Comparison of ENCODE assay signal across 16 cellular contexts in genomic region chr22:47203554-47203991, GRCh38.
"Had no signal": no experiment of that assay in that cellular context is flagged by ENCODE, and none has a peak within 500 bp of the region (broad histone marks: within the 10 kb centered on the region; RNA-seq: fewer than 3 reads in every experiment).

No MANE protein-coding gene starts in this region.

- FAIRE-seq: astrocyte, bronchial epithelial cell, islet of Langerhans, small intestine, TTC549 had no signal

- ATAC-seq: activated T-helper 17 cell treated with anti-CD3 and anti-CD28 coated beads, Interleukin-2, amount 50 U/mL, for 72 hours; esophagus mucosa; left colon; stimulated activated naive CD8-positive, alpha-beta T cell treated with anti-CD3 and anti-CD28 coated beads, Interleukin-15, amount 100 ng/mL, for 72 hours had no signal

- H3K36me3 Mint-ChIP-seq: activated naive CD4-positive, alpha-beta T cell treated with anti-CD3 and anti-CD28 coated beads, Interleukin-2, amount 10 ng/mL, durations not matched to agents 7 days and 5 days; neural progenitor cell had no signal

- H3K4me1 Mint-ChIP-seq: activated naive CD4-positive, alpha-beta T cell treated with anti-CD3 and anti-CD28 coated beads, Interleukin-2, amount 10 ng/mL, durations not matched to agents 7 days and 5 days; neural progenitor cell; stimulated activated naive CD8-positive, alpha-beta T cell treated with anti-CD3 and anti-CD28 coated beads, Interleukin-15, amount 100 ng/mL, for 72 hours had no signal

- H3K9me3 Mint-ChIP-seq: activated naive CD4-positive, alpha-beta T cell treated with anti-CD3 and anti-CD28 coated beads, Interleukin-2, amount 10 ng/mL, durations not matched to agents 7 days and 5 days; activated T-helper 17 cell treated with anti-CD3 and anti-CD28 coated beads, Interleukin-2, amount 50 U/mL, for 72 hours; neural progenitor cell; stimulated activated naive CD8-positive, alpha-beta T cell treated with anti-CD3 and anti-CD28 coated beads, Interleukin-15, amount 100 ng/mL, for 72 hours had no signal

- H3K4me3 Mint-ChIP-seq: activated naive CD4-positive, alpha-beta T cell treated with anti-CD3 and anti-CD28 coated beads, Interleukin-2, amount 10 ng/mL, durations not matched to agents 7 days and 5 days; activated T-helper 17 cell treated with anti-CD3 and anti-CD28 coated beads, Interleukin-2, amount 50 U/mL, for 72 hours; neural progenitor cell; stimulated activated naive CD8-positive, alpha-beta T cell treated with anti-CD3 and anti-CD28 coated beads, Interleukin-15, amount 100 ng/mL, for 72 hours had no signal

- DNase-seq: activated CD4-positive, alpha-beta T cell treated with anti-CD3 and anti-CD28 coated beads, Interleukin-2, amount 50 U/mL, for 1 hour; activated CD4-positive, CD25-positive, alpha-beta regulatory T cell; activated naive CD4-positive, alpha-beta T cell treated with anti-CD3 and anti-CD28 coated beads, Interleukin-2, amount 10 ng/mL, durations not matched to agents 7 days and 5 days; left colon; midbrain; SJCRH30; small intestine; SW 1271 had no signal

- H3K27me3 Mint-ChIP-seq: activated naive CD4-positive, alpha-beta T cell treated with anti-CD3 and anti-CD28 coated beads, Interleukin-2, amount 10 ng/mL, durations not matched to agents 7 days and 5 days; stimulated activated naive CD8-positive, alpha-beta T cell treated with anti-CD3 and anti-CD28 coated beads, Interleukin-15, amount 100 ng/mL, for 72 hours had no signal

- H3K27ac Mint-ChIP-seq: activated naive CD4-positive, alpha-beta T cell treated with anti-CD3 and anti-CD28 coated beads, Interleukin-2, amount 10 ng/mL, durations not matched to agents 7 days and 5 days; activated T-helper 17 cell treated with anti-CD3 and anti-CD28 coated beads, Interleukin-2, amount 50 U/mL, for 72 hours; neural progenitor cell had no signal
